ENCODE assay signal across 14 cellular contexts in the genomic region with DNA sequence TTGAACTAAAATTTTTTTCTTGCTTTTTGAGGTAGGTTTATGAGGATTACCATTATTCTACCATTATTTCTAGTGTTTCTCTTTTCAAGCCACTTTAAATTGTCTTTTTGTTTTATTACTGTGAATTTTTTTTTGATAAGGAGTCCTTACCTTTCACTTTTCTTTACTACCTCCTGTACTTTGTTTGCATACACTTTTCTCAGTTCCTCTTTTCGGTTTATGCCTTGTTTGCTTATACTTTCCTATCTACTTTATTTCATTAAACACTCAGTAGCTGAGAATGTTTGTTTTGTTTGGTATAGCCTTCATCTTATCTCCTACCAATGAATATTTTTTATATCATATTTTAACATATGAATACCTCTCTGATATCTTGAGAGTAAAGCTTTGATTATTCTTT.
DNase-seq lines count a peak whose midpoint lies in the region; ATAC-seq and TF ChIP-seq lines count a peak whose summit lies in the region.
"Had no signal": no experiment of that assay in that cellular context is flagged by ENCODE, and none has a peak within 500 bp of the region (broad histone marks: within the 10 kb centered on the region; RNA-seq: fewer than 3 reads in every experiment).

No MANE protein-coding gene starts in this region.

- DNase-seq in NOMO-1 treated with DMSO at 0.1 percent for 48 hours (lab: John Stamatoyannopoulos, UW; ENCODE audit: unreplicated experiment): peak; percentile 69
- DNase-seq in left lung: no peak
- no peak for DNase-seq in Right ventricle myocardium superior
- DNase-seq in SW480 (ENCODE audit: low spot score): no peak
- DNase-seq in DMS 273 (lab: John Stamatoyannopoulos, UW; ENCODE audit: unreplicated experiment): no peak
- DNase-seq: activated naive CD4-positive, alpha-beta T cell treated with Interleukin-2 at 50 U/mL for 16 hours; GF-D8; mammary epithelial cell; right lobe of liver had no signal

- TF ChIP-seq CTCF in left lung (IDR thresholded peaks at IDR 0.05): no peak

- no peak overlapping the region for H3K4me3 ChIP-seq in left lung
- H3K4me3 ChIP-seq: coronary artery, right lobe of liver had no signal

- H3K36me3 ChIP-seq in left lung: no peaks in the 10 kb centered on the region
- H3K36me3 ChIP-seq: right lobe of liver had no signal

- no peaks in the 10 kb centered on the region for H3K9me3 ChIP-seq in left lung
- H3K9me3 ChIP-seq: right lobe of liver had no signal

- intact Hi-C loops in left lung (cut with DNase I) (no loop called here), Right ventricle myocardium superior (cut with DNase I) (no loop called here)

- no peak overlapping the region for H3K27ac ChIP-seq in left lung
- H3K27ac ChIP-seq: coronary artery, right lobe of liver had no signal

- no peaks in the 10 kb centered on the region for H3K4me1 ChIP-seq in left lung
- H3K4me1 ChIP-seq: right lobe of liver had no signal

- H3K27me3 ChIP-seq in left lung: no peaks in the 10 kb centered on the region
- H3K27me3 ChIP-seq: right lobe of liver had no signal

- ATAC-seq in GM18508 (IDR thresholded peaks at IDR 0.05; ENCODE audit: insufficient read depth, unreplicated experiment) (peak; percentile 93), GM21390 (IDR thresholded peaks at IDR 0.05; ENCODE audit: unreplicated experiment) (peak; percentile 96), HG03045 (IDR thresholded peaks at IDR 0.05; ENCODE audit: unreplicated experiment) (peak; percentile 74), left lung (no peak), Right ventricle myocardium superior (ENCODE audit: poor library complexity) (no peak)
- ATAC-seq: activated CD4-positive, CD25-positive, alpha-beta regulatory T cell treated with anti-CD3 and anti-CD28 coated beads, Interleukin-2, amount 50 U/mL, for 24 hours; right lobe of liver had no signal

Comparison
In these comparisons a context has a peak if more than half of its experiments do, and no peak if none do; other contexts are left out.
1. ATAC-seq: peak in GM18508 (single experiment), GM21390 (single experiment) and HG03045 (single experiment); none in left lung (single experiment) and Right ventricle myocardium superior (single experiment).